11 cellular contexts compared by ENCODE assay signal in genomic region chr4:54498661-54499111, GRCh38.
A peak's percentile ranks its signal among the peaks of the same experiment; 100 is the strongest.
DNase-seq lines count a peak whose midpoint lies in the region; ATAC-seq, FAIRE-seq and TF ChIP-seq lines count a peak whose summit lies in the region.
"Had no signal": no experiment of that assay in that cellular context is flagged by ENCODE, and none has a peak within 500 bp of the region (broad histone marks: within the 10 kb centered on the region; RNA-seq: fewer than 3 reads in every experiment).

No MANE protein-coding gene starts in this region.

- H3K27me3 Mint-ChIP-seq in activated T-cell treated with anti-CD3 and anti-CD28 coated beads, Interleukin-2, amount 50 U/mL, for 24 hours, result peaks cover 4% of the 10 kb centered on the region
- H3K27me3 Mint-ChIP-seq: activated B cell treated with CpG ODN at 0.5 μM for 24 hours had no signal

- intact Hi-C loops in A673 (cut with micrococcal nuclease; ENCODE audit: unreplicated experiment) (no loop called here), tibial artery (cut with DNase I; ENCODE audit: low total_unique reads) (no loop called here)

- H3K27me3 ChIP-seq in A673 (replicated peaks; ENCODE audit: insufficient read depth, low read depth, low read length, poor library complexity) (no peaks in the 10 kb centered on the region), tibial artery (no peaks in the 10 kb centered on the region)
- H3K27me3 ChIP-seq: heart left ventricle had no signal

- H3K4me3 Mint-ChIP-seq in activated T-cell treated with anti-CD3 and anti-CD28 coated beads, Interleukin-2, amount 50 U/mL, for 24 hours, result no peak overlapping the region
- H3K4me3 Mint-ChIP-seq: activated B cell treated with CpG ODN at 0.5 μM for 24 hours had no signal

- DNase-seq in A673 (ENCODE audit: low spot score), result peak; percentile 84
- DNase-seq in HTR-8/SVneo (ENCODE audit: insufficient read length, low spot score), result peak; percentile 32
- DNase-seq in amniotic epithelial cell (ENCODE audit: low read depth), result peak; percentile 6
- peak; percentile 14 for DNase-seq in iPS-NIHi11 (ENCODE audit: low spot score)
- no peak for DNase-seq in activated T-cell treated with anti-CD3 and anti-CD28 coated beads, Interleukin-2, amount 50 U/mL, for 24 hours
- no peak for DNase-seq in dermis blood vessel endothelial cell
- no peak for DNase-seq in tibial artery
- DNase-seq: activated B cell treated with CpG ODN at 0.5 μM for 24 hours, heart left ventricle, NCI-H187 treated with DMSO at 0.1 percent for 48 hours had no signal

- H3K36me3 ChIP-seq in A673 (ENCODE audit: insufficient read depth, low read length, poor library complexity, severe bottlenecking) (no peaks in the 10 kb centered on the region), tibial artery (no peaks in the 10 kb centered on the region)
- H3K36me3 ChIP-seq: heart left ventricle had no signal

- H3K4me3 ChIP-seq in A673 (ENCODE audit: low read depth, low read length, poor library complexity, severe bottlenecking) (no peak overlapping the region), tibial artery (no peak overlapping the region)
- H3K4me3 ChIP-seq: heart left ventricle had no signal

- FAIRE-seq in HTR-8/SVneo (lab: Jason Lieb, UNC), result no peak

- no peaks in the 10 kb centered on the region for H3K36me3 Mint-ChIP-seq in activated T-cell treated with anti-CD3 and anti-CD28 coated beads, Interleukin-2, amount 50 U/mL, for 24 hours (ENCODE audit: low read depth)

- H3K27ac ChIP-seq in A673 (ENCODE audit: low read depth, low read length, poor library complexity, severe bottlenecking) (no peak overlapping the region), tibial artery (no peak overlapping the region)
- H3K27ac ChIP-seq: heart left ventricle had no signal

- H3K4me1 Mint-ChIP-seq in activated T-cell treated with anti-CD3 and anti-CD28 coated beads, Interleukin-2, amount 50 U/mL, for 24 hours (ENCODE audit: low read depth), result no peaks in the 10 kb centered on the region
- H3K4me1 Mint-ChIP-seq: activated B cell treated with CpG ODN at 0.5 μM for 24 hours had no signal

- no peak overlapping the region for H3K27ac Mint-ChIP-seq in activated T-cell treated with anti-CD3 and anti-CD28 coated beads, Interleukin-2, amount 50 U/mL, for 24 hours
- H3K27ac Mint-ChIP-seq: activated B cell treated with CpG ODN at 0.5 μM for 24 hours had no signal

- peaks cover 15% of the 10 kb centered on the region for H3K4me1 ChIP-seq in A673 (ENCODE audit: insufficient read depth, low read length, poor library complexity, severe bottlenecking)
- no peaks in the 10 kb centered on the region for H3K4me1 ChIP-seq in tibial artery
- H3K4me1 ChIP-seq: heart left ventricle had no signal

- ATAC-seq in HG03378 (IDR thresholded peaks at IDR 0.05; ENCODE audit: unreplicated experiment), result no peak
- ATAC-seq: heart left ventricle had no signal

- H3K9me3 Mint-ChIP-seq in activated T-cell treated with anti-CD3 and anti-CD28 coated beads, Interleukin-2, amount 50 U/mL, for 24 hours, result no peaks in the 10 kb centered on the region
- H3K9me3 Mint-ChIP-seq: activated B cell treated with CpG ODN at 0.5 μM for 24 hours had no signal

- no peaks in the 10 kb centered on the region for H3K9me3 ChIP-seq in A673 (ENCODE audit: low read depth, low read length, poor library complexity, severe bottlenecking)
- H3K9me3 ChIP-seq in tibial artery, result no peaks in the 10 kb centered on the region
- H3K9me3 ChIP-seq: heart left ventricle had no signal

- no peak for TF ChIP-seq CTCF in A673 (conservative IDR thresholded peaks at IDR 0.05; ENCODE audit: low read depth, low read length)
- no peak for TF ChIP-seq CTCF in tibial artery (IDR thresholded peaks at IDR 0.05)

- CTCF ChIA-PET in A673 (lab: Charles Lee), result no interaction called here

- BruUV-seq in A673 (replicated peaks; lab: Mats Ljungman, UMichigan), result no TSS peak

- POLR2A ChIA-PET in A673 (lab: Charles Lee; ENCODE audit: low non-redundant PET), result no interaction called here

Comparison
In these comparisons a context has a peak if more than half of its experiments do, and no peak if none do; other contexts are left out.
1. DNase-seq: peak in A673 (single experiment), HTR-8/SVneo (single experiment), amniotic epithelial cell (single experiment) and iPS-NIHi11 (single experiment); none in activated T-cell treated with anti-CD3 and anti-CD28 coated beads, Interleukin-2, amount 50 U/mL, for 24 hours (single experiment), dermis blood vessel endothelial cell (single experiment) and tibial artery (0 of 2).